ENCODE assay signal across 8 cellular contexts in the genomic region with DNA sequence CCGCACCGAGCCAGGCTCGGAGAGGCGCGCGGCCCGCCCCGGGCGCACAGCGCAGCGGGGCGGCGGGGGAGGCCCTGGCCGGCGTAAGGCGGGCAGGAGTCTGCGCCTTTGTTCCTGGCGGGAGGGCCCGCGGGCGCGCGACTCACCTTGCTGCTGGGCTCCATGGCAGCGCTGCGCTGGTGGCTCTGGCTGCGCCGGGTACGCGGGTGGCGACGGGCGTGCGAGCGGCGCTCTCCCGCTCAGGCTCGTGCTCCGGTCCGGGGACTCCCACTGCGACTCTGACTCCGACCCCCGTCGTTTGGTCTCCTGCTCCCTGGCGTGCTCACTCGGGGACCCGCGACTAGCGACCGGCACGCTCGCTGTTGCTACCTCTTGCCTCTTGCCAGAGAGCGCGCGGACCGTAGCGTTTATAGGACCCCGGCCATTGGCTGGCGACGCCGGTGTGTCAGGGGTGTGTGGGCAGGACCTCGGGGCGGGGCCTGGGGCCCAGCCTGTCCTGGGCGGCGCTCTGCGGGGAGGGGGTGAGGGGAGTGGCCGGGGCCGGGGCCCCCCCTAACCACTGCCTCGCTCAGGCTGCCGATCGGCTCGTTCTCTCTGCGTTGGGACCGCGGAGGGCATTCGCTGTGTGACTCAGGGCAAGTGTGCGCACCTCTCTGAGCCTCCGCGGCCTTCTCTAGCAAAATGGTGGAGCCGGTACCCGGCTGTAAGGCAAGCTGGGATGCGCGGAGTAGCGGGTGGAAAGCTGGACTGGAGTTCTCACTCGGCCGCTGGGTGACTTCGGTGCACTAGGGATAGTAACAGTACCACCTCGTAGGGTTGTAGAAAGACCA. TPM values are rescaled to one million over a fixed set of nuclear protein-coding genes. Genes with fewer than 3 reads are reported as not detected.
DNase-seq lines count a peak whose midpoint lies in the region; ATAC-seq and TF ChIP-seq lines count a peak whose summit lies in the region.

A gene (minus strand): TSS at position 381 of the 830 bp plus-strand sequence. CDS start 217 bp downstream, at position 164.

- peak within 1 kb of the TSS; percentile 95 for H4K91ac ChIP-seq in IMR-90 (ENCODE audit: insufficient read depth, low read depth, low read length)

- H3K9me2 ChIP-seq in OCI-LY7 (ENCODE audit: insufficient read depth, low read length): no peaks in the 10 kb centered on the region

- peak within 1 kb of the TSS; percentile 80 for H2BK120ac ChIP-seq in IMR-90 (ENCODE audit: low read depth, low read length)

- H2AK9ac ChIP-seq in IMR-90 (replicated peaks; ENCODE audit: low read depth, low read length, poor library complexity): peak within 1 kb of the TSS; percentile 78

- BruUV-seq in IMR-90 (replicated peaks; lab: Mats Ljungman, UMichigan) (no TSS peak), OCI-LY7 (replicated peaks; lab: Mats Ljungman, UMichigan) (no TSS peak)

- H3K27ac ChIP-seq in IMR-90 (ENCODE audit: insufficient read depth, low read length) (peak within 1 kb of the TSS; percentile 89), OCI-LY7 (ENCODE audit: low read depth, low read length, poor library complexity, severe bottlenecking) (peak within 1 kb of the TSS; percentile 66), esophagus (ENCODE audit: low read depth in 2 of 2, low read length in 1 of 2) (peak within 1 kb of the TSS; percentile 92 to 95), muscle layer of colon (ENCODE audit: low read depth, low read length) (peak within 1 kb of the TSS; percentile 77)

- peak; percentile 99 for TF ChIP-seq POLR2A in IMR-90 (IDR thresholded peaks at IDR 0.05; ENCODE audit: low read depth, low read length)

- peaks cover 41% of the 10 kb centered on the region for H3K4me1 ChIP-seq in IMR-90 (ENCODE audit: control insufficient read depth, insufficient read depth, low read length)
- peaks cover 72% of the 10 kb centered on the region for H3K4me1 ChIP-seq in OCI-LY7 (ENCODE audit: insufficient read depth, low read length, poor library complexity, severe bottlenecking)
- H3K4me1 ChIP-seq in esophagus (ENCODE audit: control insufficient read depth in 2 of 2, insufficient read depth in 2 of 2, low read length in 1 of 2): peaks cover 3 to 31% of the 10 kb centered on the region in 2 donors
- H3K4me1 ChIP-seq in muscle layer of colon (ENCODE audit: insufficient read depth, low read length): peaks cover 27% of the 10 kb centered on the region

- peak within 1 kb of the TSS; percentile 81 for H2AFZ ChIP-seq in IMR-90 (replicated peaks; ENCODE audit: low read length, poor library complexity)
- peak within 1 kb of the TSS; percentile 84 for H2AFZ ChIP-seq in OCI-LY7 (ENCODE audit: low read length)

- peak within 1 kb of the TSS; percentile 52 for H4K5ac ChIP-seq in IMR-90 (ENCODE audit: low read depth, low read length)

- H2BK20ac ChIP-seq in IMR-90 (ENCODE audit: low read depth, low read length): peak within 1 kb of the TSS; percentile 55

- H3K9me3 ChIP-seq in IMR-90 (ENCODE audit: control insufficient read depth, insufficient read depth, low read length) (no peaks in the 10 kb centered on the region), OCI-LY7 (ENCODE audit: low read length) (no peaks in the 10 kb centered on the region), esophagus (ENCODE audit: control insufficient read depth in 2 of 2, insufficient read depth in 1 of 2, low read depth in 1 of 2, low read length in 1 of 2) (no peaks in the 10 kb centered on the region), muscle layer of colon (ENCODE audit: low read length) (no peaks in the 10 kb centered on the region)

- H3K27me3 ChIP-seq in IMR-90 (ENCODE audit: control insufficient read depth, insufficient read depth, low read length) (no peaks in the 10 kb centered on the region), esophagus (ENCODE audit: control insufficient read depth in 1 of 2, insufficient read depth in 2 of 2, low read length in 2 of 2) (no peaks in the 10 kb centered on the region), muscle layer of colon (ENCODE audit: control insufficient read depth in 1 of 2, insufficient read depth in 2 of 2, low read length in 2 of 2) (no peaks in the 10 kb centered on the region)

- peaks cover 39% of the 10 kb centered on the region for H3K9me1 ChIP-seq in IMR-90 (ENCODE audit: insufficient read depth, low read length)

- H3K56ac ChIP-seq in IMR-90 (ENCODE audit: extremely low read depth, insufficient read depth, low read length): peak within 1 kb of the TSS; percentile 82

- dilution Hi-C loops in IMR-90 (cut with HindIII; ENCODE audit: low sequenced_read_pairs, unreplicated experiment): no loop called here

- H2BK5ac ChIP-seq in IMR-90 (ENCODE audit: low read depth, low read length, poor library complexity, severe bottlenecking): peak within 1 kb of the TSS; percentile 92

- TF ChIP-seq CTCF in IMR-90 (conservative IDR thresholded peaks at IDR 0.05; ENCODE audit: low read depth, low read length): no peak
- no peak for TF ChIP-seq CTCF in OCI-LY7 (conservative IDR thresholded peaks at IDR 0.05; ENCODE audit: low read length)

- H2BK15ac ChIP-seq in IMR-90 (ENCODE audit: low read depth, low read length): peak within 1 kb of the TSS; percentile 86; the same call in 2 of the 3 replicates

- H3K18ac ChIP-seq in IMR-90 (ENCODE audit: low read depth, low read length): peak within 1 kb of the TSS; percentile 72

- CTCF ChIA-PET in IMR-90 (lab: Yijun Ruan, JAX) (no interaction called here), OCI-LY7 (lab: Charles Lee; ENCODE audit: unreplicated experiment) (no interaction called here)

- H3K9ac ChIP-seq in IMR-90 (ENCODE audit: low read depth, low read length): peak within 1 kb of the TSS; percentile 90
- peak within 1 kb of the TSS; percentile 54 for H3K9ac ChIP-seq in muscle layer of colon (ENCODE audit: low read length)

- H3K4me3 ChIP-seq in IMR-90 (ENCODE audit: insufficient read depth, low read depth, low read length) (peak within 1 kb of the TSS; percentile 91), OCI-LY7 (ENCODE audit: low read depth, low read length, poor library complexity, severe bottlenecking) (peak within 1 kb of the TSS; percentile 91), esophagus (ENCODE audit: low read depth in 1 of 2, low read length in 2 of 2) (peak within 1 kb of the TSS; percentile 80 to 95), muscle layer of colon (ENCODE audit: low read depth in 1 of 2, low read length in 2 of 2) (peak within 1 kb of the TSS; percentile 74 to 76)

- H3K79me1 ChIP-seq in IMR-90 (ENCODE audit: low read depth in 1 of 2, low read length in 2 of 2): peaks cover 22 to 53% of the 10 kb centered on the region in 2 experiments

- peak within 1 kb of the TSS; percentile 94 for H3K14ac ChIP-seq in IMR-90 (replicated peaks; ENCODE audit: low read depth, low read length)

- peak within 1 kb of the TSS; percentile 80 for H2AK5ac ChIP-seq in IMR-90 (ENCODE audit: low read depth, low read length)

- DNase-seq in DMS 273 treated with DMSO at 0.1 percent for 48 hours (lab: John Stamatoyannopoulos, UW): peak; percentile 79
- peak; percentile 94 for DNase-seq in IMR-90
- peak; percentile 96 for DNase-seq in OCI-LY7 (ENCODE audit: low spot score)
- peak; percentile 96 for DNase-seq in activated T-cell treated with anti-CD3 and anti-CD28 coated beads for 48 hours (ENCODE audit: low read depth)
- peak; percentile 86 to 89 for DNase-seq in stimulated activated CD8-positive, alpha-beta memory T cell treated with anti-CD3 and anti-CD28 coated beads, Interleukin-7, amount 100 ng/mL, for 1 hour (ENCODE audit: low read depth in 2 of 2)

- H3K23ac ChIP-seq in IMR-90 (ENCODE audit: low read depth, low read length): peak within 1 kb of the TSS; percentile 91

- intact Hi-C loops in IMR-90 (cut with micrococcal nuclease) (loop anchor here (1.0 to 2.0 kb wide), 4 partner anchors 34 to 115 kb away; no protein-coding TSS in a partner anchor), OCI-LY7 (cut with micrococcal nuclease; ENCODE audit: unreplicated experiment) (loop anchor here (1.0 to 5.0 kb wide), 4 partner anchors 26 to 191 kb away; a partner anchor contains a TSS)

- peak within 1 kb of the TSS; percentile 93 for H3K4ac ChIP-seq in IMR-90 (ENCODE audit: low read depth, low read length)

- H3K79me2 ChIP-seq in OCI-LY7 (ENCODE audit: insufficient read depth, low read depth, low read length): peaks cover 50% of the 10 kb centered on the region

- H4K8ac ChIP-seq in IMR-90 (ENCODE audit: low read depth in 2 of 2, low read length in 2 of 2): peak within 1 kb of the TSS; percentile 55 to 96

- no peak for TF ChIP-seq RAD21 in IMR-90 (IDR thresholded peaks at IDR 0.05; ENCODE audit: low read length)

- in situ Hi-C loops in IMR-90 (cut with MboI; ENCODE audit: low sequenced_read_pairs): no loop called here

- peak within 1 kb of the TSS; percentile 96 for H3K4me2 ChIP-seq in IMR-90 (ENCODE audit: low read depth, low read length)
- peak within 1 kb of the TSS; percentile 95 for H3K4me2 ChIP-seq in OCI-LY7 (ENCODE audit: low read length)

- POLR2A ChIA-PET in IMR-90 (lab: Charles Lee; ENCODE audit: unreplicated experiment) (interaction anchor here (0.7 to 1.5 kb wide), 2 partner anchors 9 to 16 kb away, joined by 3 read pairs; no protein-coding TSS in a partner anchor), OCI-LY7 (lab: Charles Lee) (interaction anchor here (1.6 kb wide), 1 partner anchor 27 kb away, joined by 3 read pairs; no protein-coding TSS in a partner anchor)

- H3K36me3 ChIP-seq in IMR-90 (ENCODE audit: control insufficient read depth, insufficient read depth, low read length): peaks cover 20% of the 10 kb centered on the region
- H3K36me3 ChIP-seq in OCI-LY7 (ENCODE audit: insufficient read depth, low read length): peaks cover 38% of the 10 kb centered on the region
- no peaks in the 10 kb centered on the region for H3K36me3 ChIP-seq in esophagus (ENCODE audit: control insufficient read depth in 2 of 2, insufficient read depth in 2 of 2, low read length in 1 of 2)
- no peaks in the 10 kb centered on the region for H3K36me3 ChIP-seq in muscle layer of colon (ENCODE audit: insufficient read depth, low read length)

- peak; percentile 66 for ATAC-seq in GM21529 (IDR thresholded peaks at IDR 0.05; ENCODE audit: unreplicated experiment)
- ATAC-seq in IMR-90 (ENCODE audit: low read depth): peak; percentile 87

- 0% methylated on average over 28 of the region's 87 CpGs; no CpG with 5 or more reads in 1 of the 2 experiments for WGBS in IMR-90 (ENCODE audit: extremely low coverage in 2 of 2, insufficient read length in 1 of 2), 2 experiments
- 1% methylated on average over 68 to 87 of the region's 87 CpGs for WGBS in esophagus, 2 donors

- peaks cover 47% of the 10 kb centered on the region for H4K20me1 ChIP-seq in IMR-90 (ENCODE audit: insufficient read depth, low read length)
- H4K20me1 ChIP-seq in OCI-LY7 (ENCODE audit: insufficient read depth, low read length): peaks cover 27% of the 10 kb centered on the region

TF ChIP-seq in IMR-90, 13 proteins besides CTCF, POLR2A, EP300 and RAD21 (continues in another document):
- TF ChIP-seq MXI1 (IDR thresholded peaks at IDR 0.05; ENCODE audit: borderline replicate concordance, low read depth, low read length): peak; percentile 86; the same call in 1 of the 2 replicates

RNA-seq across cellular contexts. Expression of the gene that starts here (rescaled TPM):
- 203 and 395 TPM in 2 replicates for total RNA-seq in IMR-90 (2012; rRNA removed)
- polyA plus RNA-seq in IMR-90 (2012; rRNA removed): 200 and 208 TPM in 2 replicates
- polyA plus RNA-seq in IMR-90 (2012; cell fraction: cytosol; rRNA removed): 557 and 944 TPM in 2 replicates
- polyA plus RNA-seq in IMR-90 (2012; cell fraction: nucleus; rRNA removed; ENCODE audit: low replicate concordance): 202 and 690 TPM in 2 replicates
- 45.7 and 66.6 TPM in 2 replicates for total RNA-seq in OCI-LY7 (2014; rRNA removed; shearing (Covaris generic))
- 78.9 and 93.4 TPM in 2 replicates for total RNA-seq in OCI-LY7 (2022)
- polyA plus RNA-seq in esophagus: 100 to 1,000 TPM in 1 of 2 donors, 10 to 100 TPM in 1; 70.3 to 115 TPM

Comparison
In these comparisons a context has a peak if more than half of its experiments do, and no peak if none do; other contexts are left out.
1. Peak in every context shown above with its lines: DNase-seq, ATAC-seq, H3K4me3 ChIP-seq and H3K27ac ChIP-seq.